22 cellular contexts compared by ENCODE assay signal in the genomic region with DNA sequence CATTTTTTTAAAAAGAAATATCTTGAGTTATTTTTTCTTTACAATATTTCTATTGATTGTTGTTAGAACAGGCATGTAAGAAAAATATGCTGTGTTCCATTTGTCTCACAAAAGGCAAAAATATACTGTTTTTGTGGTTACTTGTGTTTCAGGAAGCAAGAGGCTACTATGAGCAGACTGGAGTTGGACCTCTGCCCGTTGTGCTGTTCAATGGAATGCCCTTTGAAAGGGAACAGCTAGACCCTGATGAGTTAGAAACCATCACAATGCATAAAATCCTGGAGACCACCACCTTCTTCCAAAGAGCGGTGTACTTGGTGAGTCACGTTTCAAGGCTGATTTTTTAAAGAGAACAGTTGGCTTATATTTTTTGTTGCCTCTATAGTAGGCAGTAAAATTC.
"Had no signal": no experiment of that assay in that cellular context is flagged by ENCODE, and none has a peak within 500 bp of the region (broad histone marks: within the 10 kb centered on the region; RNA-seq: fewer than 3 reads in every experiment).

No MANE protein-coding gene starts in this region.

- ATAC-seq: activated CD4-positive, CD25-positive, alpha-beta regulatory T cell treated with anti-CD3 and anti-CD28 coated beads, Interleukin-2, amount 50 U/mL, for 24 hours; activated naive CD8-positive, alpha-beta T cell treated with anti-CD3 and anti-CD28 coated beads, Interleukin-2, amount 50 U/mL, for 24 hours; lower lobe of right lung; natural killer cell treated with Interleukin-12 subunit alpha and Interleukin-12 subunit beta and Interleukin-15 and Interleukin-18, amount 100 ng/mL, for 72 hours; pancreas; sciatic nerve; stimulated activated naive B cell treated with anti-CD40 and anti-IgM and Interleukin-4, amounts not matched to agents 10 μg/mL and 1 μg/mL and 100 μg/mL, for 72 hours; T-cell had no signal

- H3K4me3 ChIP-seq: ascending aorta, cardiac muscle cell, dorsolateral prefrontal cortex, hepatocyte, lower lobe of right lung, pancreas, SK-N-MC had no signal

- H3K9me3 ChIP-seq: ascending aorta, lower lobe of right lung, neutrophil, pancreas had no signal

- FAIRE-seq: pancreas had no signal

- H3K4me1 ChIP-seq: ascending aorta, lower lobe of right lung, pancreas had no signal

- H3K27ac ChIP-seq: ascending aorta, cardiac muscle cell, dorsolateral prefrontal cortex, hepatocyte, lower lobe of right lung, neutrophil, pancreas, SK-N-MC had no signal

- DNase-seq: activated CD4-positive, alpha-beta T cell treated with anti-CD3 and anti-CD28 coated beads, Interleukin-2, amount 10 ng/mL, durations not matched to agents 7 days and 5 days; activated CD8-positive, alpha-beta memory T cell treated with anti-CD3 and anti-CD28 coated beads, Interleukin-2, amount 50 U/mL, for 4 hours; activated effector memory CD4-positive, alpha-beta T cell treated with Interleukin-2 at 50 U/mL for 16 hours; activated naive CD4-positive, alpha-beta T cell treated with anti-CD3 and anti-CD28 coated beads, Interleukin-2, amount 10 ng/mL, durations not matched to agents 7 days and 5 days; activated naive CD8-positive, alpha-beta T cell treated with anti-CD3 and anti-CD28 coated beads, Interleukin-2, amount 50 U/mL, for 24 hours; activated T-cell treated with anti-CD3 and anti-CD28 coated beads, Interleukin-2, amount 50 U/mL, for 48 hours; dorsolateral prefrontal cortex; endodermal cell; islet precursor cell; lower lobe of right lung; pancreas; stimulated activated naive B cell treated with anti-CD40 and anti-IgM and Interleukin-4, amounts not matched to agents 10 μg/mL and 1 μg/mL and 100 μg/mL, for 72 hours; T-cell; T1000 had no signal

- H3K4me2 ChIP-seq: hepatocyte had no signal

- H2AFZ ChIP-seq: hepatocyte had no signal

- H3K79me2 ChIP-seq: hepatocyte had no signal

- H3K27me3 ChIP-seq: ascending aorta, cardiac muscle cell, dorsolateral prefrontal cortex, hepatocyte, neutrophil, pancreas had no signal
